In the genomic region with DNA sequence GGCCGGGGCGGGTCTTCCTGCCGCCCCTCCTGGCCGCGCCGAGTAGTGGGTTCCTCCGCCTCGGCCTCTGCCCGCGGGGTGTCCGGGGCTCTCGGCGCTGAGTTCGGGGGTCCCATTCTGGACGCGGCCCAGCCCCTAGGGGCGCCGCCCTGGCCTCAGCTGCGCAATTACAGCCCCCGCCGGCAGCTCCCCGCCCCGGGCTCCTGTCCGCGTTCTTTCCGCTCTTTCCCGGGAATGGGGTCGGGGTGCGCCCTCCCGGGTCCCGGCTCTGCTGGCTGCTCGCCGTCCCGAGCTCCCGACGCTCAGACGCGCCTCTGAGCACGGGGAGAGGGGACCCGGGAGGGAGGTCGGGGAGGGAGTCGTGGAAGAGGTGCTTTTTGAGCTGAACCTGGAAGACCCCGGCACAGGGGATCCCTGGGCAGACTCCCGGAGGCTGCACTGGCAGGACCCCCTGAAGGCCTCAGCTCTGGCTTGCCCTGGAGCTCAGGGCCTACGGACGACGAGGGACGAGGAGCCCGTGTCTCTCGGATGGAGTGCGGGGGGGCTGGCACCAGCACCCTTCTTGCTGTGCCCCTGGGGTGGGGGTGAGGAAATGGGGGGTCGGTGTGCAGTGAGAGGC, we compare ENCODE assay signal across 8 cellular contexts. TPM values are rescaled to one million over a fixed set of nuclear protein-coding genes. Genes with fewer than 3 reads are reported as not detected.
A peak's percentile ranks its signal among the peaks of the same experiment; 100 is the strongest.
DNase-seq lines count a peak whose midpoint lies in the region; ATAC-seq and TF ChIP-seq lines count a peak whose summit lies in the region.

No MANE protein-coding gene starts in this region.

- H3K4me1 Mint-ChIP-seq in neural crest cell: peaks cover 18% of the 10 kb centered on the region

- no TSS peak for BruUV-seq in IMR-90 (replicated peaks; lab: Mats Ljungman, UMichigan)

- peak overlapping the region; percentile 69 for H2AFZ ChIP-seq in IMR-90 (replicated peaks; ENCODE audit: low read length, poor library complexity)

- H2AK5ac ChIP-seq in IMR-90 (ENCODE audit: low read depth, low read length): peak overlapping the region; percentile 97

- H3K27ac Mint-ChIP-seq in neural crest cell (ENCODE audit: unreplicated experiment): peak overlapping the region; percentile 43

- H4K91ac ChIP-seq in IMR-90 (ENCODE audit: insufficient read depth, low read depth, low read length): peak overlapping the region; percentile 96

- peaks cover 20 to 70% of the 10 kb centered on the region in 2 experiments; a peak in 3 of 4 replicates for H3K79me1 ChIP-seq in IMR-90 (ENCODE audit: low read depth in 1 of 2, low read length in 2 of 2)

- H4K5ac ChIP-seq in IMR-90 (ENCODE audit: low read depth, low read length): peak overlapping the region; percentile 85

- peaks cover 49% of the 10 kb centered on the region for H4K20me1 ChIP-seq in IMR-90 (ENCODE audit: insufficient read depth, low read length)

- CTCF ChIA-PET in IMR-90 (lab: Yijun Ruan, JAX): interaction anchor here (0.9 kb wide), 1 partner anchor 8 kb away, joined by 3 read pairs; no protein-coding TSS in a partner anchor

- H3K4me2 ChIP-seq in IMR-90 (ENCODE audit: low read depth, low read length): peak overlapping the region; percentile 82

- H3K36me3 ChIP-seq in IMR-90 (ENCODE audit: control insufficient read depth, insufficient read depth, low read length): peaks cover 31% of the 10 kb centered on the region
- peaks cover 10 to 23% of the 10 kb centered on the region in 2 donors for H3K36me3 ChIP-seq in duodenal mucosa (ENCODE audit: control insufficient read depth in 1 of 2, insufficient read depth in 2 of 2, low read length in 2 of 2)

- H3K9me3 ChIP-seq in IMR-90 (ENCODE audit: control insufficient read depth, insufficient read depth, low read length) (no peaks in the 10 kb centered on the region), duodenal mucosa (ENCODE audit: control insufficient read depth in 1 of 2, low read length in 2 of 2) (no peaks in the 10 kb centered on the region)

- H3K56ac ChIP-seq in IMR-90 (ENCODE audit: extremely low read depth, insufficient read depth, low read length): peak overlapping the region; percentile 92

- peak overlapping the region; percentile 85 for H3K4me3 Mint-ChIP-seq in neural crest cell

- no peaks in the 10 kb centered on the region for H3K27me3 ChIP-seq in IMR-90 (ENCODE audit: control insufficient read depth, insufficient read depth, low read length)
- H3K27me3 ChIP-seq in duodenal mucosa (ENCODE audit: control insufficient read depth in 1 of 2, insufficient read depth in 2 of 2, low read length in 2 of 2): peaks cover 4 to 10% of the 10 kb centered on the region in 2 donors

- H3K36me3 Mint-ChIP-seq in neural crest cell (ENCODE audit: low read depth): peaks cover 5% of the 10 kb centered on the region

- no peaks in the 10 kb centered on the region for H3K9me3 Mint-ChIP-seq in neural crest cell

- H2BK5ac ChIP-seq in IMR-90 (ENCODE audit: low read depth, low read length, poor library complexity, severe bottlenecking): peak overlapping the region; percentile 100

- peak overlapping the region; percentile 80 for H3K14ac ChIP-seq in IMR-90 (replicated peaks; ENCODE audit: low read depth, low read length)

- 0 out of 3 replicates have a peak overlapping the region, but pooled peaks have one; percentile 35 for H2BK15ac ChIP-seq in IMR-90 (ENCODE audit: low read depth, low read length)

- peak overlapping the region; percentile 77 to 91 for H4K8ac ChIP-seq in IMR-90 (ENCODE audit: low read depth in 2 of 2, low read length in 2 of 2)

- H3K9ac ChIP-seq in IMR-90 (ENCODE audit: low read depth, low read length) (peak overlapping the region; percentile 80), duodenal mucosa (ENCODE audit: low read depth in 1 of 2, low read length in 2 of 2) (peak overlapping the region in 1 of 2 donors; percentile 33)

- POLR2A ChIA-PET in IMR-90 (lab: Charles Lee; ENCODE audit: unreplicated experiment): interaction anchor here (0.6 to 1.0 kb wide), 2 partner anchors 9 to 10 kb away, joined by 3 to 4 read pairs; a partner anchor contains a TSS

- peak overlapping the region; percentile 98 for H3K4me3 ChIP-seq in IMR-90 (ENCODE audit: insufficient read depth, low read depth, low read length)
- peak overlapping the region; percentile 91 to 94 for H3K4me3 ChIP-seq in duodenal mucosa (ENCODE audit: low read depth in 1 of 2, low read length in 2 of 2)

- in situ Hi-C loops in IMR-90 (cut with MboI; ENCODE audit: low sequenced_read_pairs): no loop called here

- peak overlapping the region; percentile 96 for H3K4ac ChIP-seq in IMR-90 (ENCODE audit: low read depth, low read length)

- ATAC-seq in GM18867 (IDR thresholded peaks at IDR 0.05; ENCODE audit: unreplicated experiment) (peak; percentile 3), IMR-90 (ENCODE audit: low read depth) (no peak), GM18502 (IDR thresholded peaks at IDR 0.05; ENCODE audit: poor library complexity, unreplicated experiment) (no peak), sciatic nerve (no peak), GM21390 (IDR thresholded peaks at IDR 0.05; ENCODE audit: unreplicated experiment) (no peak)

- WGBS in IMR-90 (ENCODE audit: extremely low coverage in 2 of 2, insufficient read length in 1 of 2), 2 experiments: 1% methylated on average over 33 of the region's 52 CpGs; no CpG with 5 or more reads in 1 of the 2 experiments

- H2BK20ac ChIP-seq in IMR-90 (ENCODE audit: low read depth, low read length): no peak overlapping the region

- 0 out of 2 replicates have a peak, but pooled peaks have one; percentile 28 for TF ChIP-seq POLR2A in IMR-90 (IDR thresholded peaks at IDR 0.05; ENCODE audit: low read depth, low read length)

- peak overlapping the region; percentile 88 for H3K18ac ChIP-seq in IMR-90 (ENCODE audit: low read depth, low read length)

- H3K4me1 ChIP-seq in IMR-90 (ENCODE audit: control insufficient read depth, insufficient read depth, low read length) (peaks cover 35% of the 10 kb centered on the region), duodenal mucosa (ENCODE audit: control insufficient read depth in 1 of 2, insufficient read depth in 2 of 2, low read length in 2 of 2) (peaks cover 30 to 36% of the 10 kb centered on the region in 2 donors)

- TF ChIP-seq CTCF in IMR-90 (conservative IDR thresholded peaks at IDR 0.05; ENCODE audit: low read depth, low read length) (no peak), neural crest cell (conservative IDR thresholded peaks at IDR 0.05) (peak; percentile 32)

- peak overlapping the region; percentile 65 for H3K23ac ChIP-seq in IMR-90 (ENCODE audit: low read depth, low read length)

- H3K27ac ChIP-seq in IMR-90 (ENCODE audit: insufficient read depth, low read length) (peak overlapping the region; percentile 98), duodenal mucosa (ENCODE audit: low read depth, low read length) (peak overlapping the region; percentile 75)

- no peak for DNase-seq in IMR-90
- no peak for DNase-seq in neural crest cell (ENCODE audit: low read depth, low spot score)
- no peak for DNase-seq in sciatic nerve (ENCODE audit: low spot score)
- no peak for DNase-seq in NCI-H446 treated with DMSO at 0.1 percent for 48 hours (lab: John Stamatoyannopoulos, UW)

- peak overlapping the region; percentile 95 for H2BK120ac ChIP-seq in IMR-90 (ENCODE audit: low read depth, low read length)

- peak overlapping the region; percentile 99 for H2AK9ac ChIP-seq in IMR-90 (replicated peaks; ENCODE audit: low read depth, low read length, poor library complexity)

- peaks cover 10% of the 10 kb centered on the region for H3K27me3 Mint-ChIP-seq in neural crest cell (ENCODE audit: low read depth)

- TF ChIP-seq RAD21 in IMR-90 (IDR thresholded peaks at IDR 0.05; ENCODE audit: low read length): no peak

- peaks cover 19% of the 10 kb centered on the region for H3K9me1 ChIP-seq in IMR-90 (ENCODE audit: insufficient read depth, low read length)

- dilution Hi-C loops in IMR-90 (cut with HindIII; ENCODE audit: low sequenced_read_pairs, unreplicated experiment): no loop called here

- intact Hi-C loops in IMR-90 (cut with micrococcal nuclease): loop anchor here (10.0 kb wide), 1 partner anchor 212 kb away; no protein-coding TSS in a partner anchor
- intact Hi-C loops in sciatic nerve (cut with DNase I): no loop called here

TF ChIP-seq in IMR-90, 13 proteins besides CTCF, POLR2A, EP300 and RAD21:
- no peak for TF ChIP-seq RFX5 (IDR thresholded peaks at IDR 0.05; ENCODE audit: low read depth, low read length)

RNA-seq across cellular contexts. Expression of a gene that starts 0.5 kb away (rescaled TPM):
- total RNA-seq in IMR-90 (2012; rRNA removed) (143 and 161 TPM in 2 replicates), neural crest cell (40.0 and 40.2 TPM in 2 replicates), sciatic nerve (118 TPM)
- 293 and 327 TPM in 2 replicates for polyA plus RNA-seq in IMR-90 (2012; rRNA removed)
- 286 and 483 TPM in 2 replicates for polyA plus RNA-seq in IMR-90 (2012; cell fraction: cytosol; rRNA removed)
- 295 and 963 TPM in 2 replicates for polyA plus RNA-seq in IMR-90 (2012; cell fraction: nucleus; rRNA removed; ENCODE audit: low replicate concordance)

RNA-seq across cellular contexts. Expression of a gene that starts 0.9 kb away (rescaled TPM):
- total RNA-seq in IMR-90 (2012; rRNA removed): 44.4 and 123 TPM in 2 replicates
- 416 and 907 TPM in 2 replicates for polyA plus RNA-seq in IMR-90 (2012; rRNA removed)
- polyA plus RNA-seq in IMR-90 (2012; cell fraction: cytosol; rRNA removed): 193 and 430 TPM in 2 replicates
- 27.7 and 112 TPM in 2 replicates for polyA plus RNA-seq in IMR-90 (2012; cell fraction: nucleus; rRNA removed; ENCODE audit: low replicate concordance)
- 128 and 134 TPM in 2 replicates for total RNA-seq in neural crest cell
- 85.2 TPM for total RNA-seq in sciatic nerve

RNA-seq across cellular contexts. Expression of a gene that starts 10.4 kb away (rescaled TPM):
- 789 and 1,150 TPM in 2 replicates for total RNA-seq in IMR-90 (2012; rRNA removed)
- polyA plus RNA-seq in IMR-90 (2012; rRNA removed): 1,267 and 1,435 TPM in 2 replicates
- polyA plus RNA-seq in IMR-90 (2012; cell fraction: cytosol; rRNA removed): 933 and 2,823 TPM in 2 replicates
- 859 and 2,218 TPM in 2 replicates for polyA plus RNA-seq in IMR-90 (2012; cell fraction: nucleus; rRNA removed; ENCODE audit: low replicate concordance)
- 101 and 108 TPM in 2 replicates for total RNA-seq in neural crest cell
- 263 TPM for total RNA-seq in sciatic nerve

RNA-seq across cellular contexts. Expression of a gene that starts 15.5 kb away (rescaled TPM):
- total RNA-seq in IMR-90 (2012; rRNA removed) (0.28 and 0.54 TPM in 2 replicates), neural crest cell (1.6 and 2.7 TPM in 2 replicates), sciatic nerve (8.7 TPM)
- polyA plus RNA-seq in IMR-90 (2012; rRNA removed): 2.5 and 3.2 TPM in 2 replicates
- 3.2 and 3.5 TPM in 2 replicates for polyA plus RNA-seq in IMR-90 (2012; cell fraction: cytosol; rRNA removed)
- 8.0 and 18.2 TPM in 2 replicates for polyA plus RNA-seq in IMR-90 (2012; cell fraction: nucleus; rRNA removed; ENCODE audit: low replicate concordance)

RNA-seq across cellular contexts. Expression of a gene that starts 24.5 kb away (rescaled TPM):
- 7.0 and 7.2 TPM in 2 replicates for total RNA-seq in IMR-90 (2012; rRNA removed)
- polyA plus RNA-seq in IMR-90 (2012; rRNA removed): 94.3 and 109 TPM in 2 replicates
- polyA plus RNA-seq in IMR-90 (2012; cell fraction: cytosol; rRNA removed): 84.2 and 129 TPM in 2 replicates
- 289 and 727 TPM in 2 replicates for polyA plus RNA-seq in IMR-90 (2012; cell fraction: nucleus; rRNA removed; ENCODE audit: low replicate concordance)
- 27.0 and 34.5 TPM in 2 replicates for total RNA-seq in neural crest cell
- total RNA-seq in sciatic nerve: 174 TPM
